ENCODE assay signal across 14 cellular contexts in the genomic region with DNA sequence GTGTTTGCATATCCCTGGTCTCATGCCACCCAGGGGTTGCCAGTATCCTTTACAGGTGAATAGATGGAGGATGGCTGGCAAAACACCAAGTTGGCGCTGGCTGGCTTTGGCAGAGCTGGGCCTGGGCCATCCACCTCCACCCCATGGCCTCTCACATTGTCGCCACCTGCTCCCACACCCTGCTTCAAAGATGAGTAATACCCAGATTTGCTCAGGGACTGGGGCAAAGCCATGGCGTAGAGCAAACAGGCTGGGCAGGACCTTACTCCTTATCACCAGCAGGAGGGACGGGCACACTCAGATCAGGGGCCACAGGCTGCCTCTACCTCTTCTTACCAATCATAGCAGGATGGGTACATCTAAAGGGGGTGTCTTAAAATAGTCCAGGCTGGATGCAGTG. TPM values are rescaled to one million over a fixed set of nuclear protein-coding genes. Genes with fewer than 3 reads are reported as not detected.
DNase-seq lines count a peak whose midpoint lies in the region; ATAC-seq and TF ChIP-seq lines count a peak whose summit lies in the region.
"Had no signal": no experiment of that assay in that cellular context is flagged by ENCODE, and none has a peak within 500 bp of the region (broad histone marks: within the 10 kb centered on the region; RNA-seq: fewer than 3 reads in every experiment).

No MANE protein-coding gene starts in this region.

- intact Hi-C loops in left lung (cut with DNase I) (no loop called here), upper lobe of right lung (cut with DNase I) (no loop called here)

- no peak overlapping the region for H3K4me3 ChIP-seq in left lung
- no peak overlapping the region for H3K4me3 ChIP-seq in upper lobe of right lung
- no peak overlapping the region for H3K4me3 ChIP-seq in neural progenitor cell
- H3K4me3 ChIP-seq: GM23248 had no signal

- no peak for TF ChIP-seq CTCF in left lung (IDR thresholded peaks at IDR 0.05)
- no peak for TF ChIP-seq CTCF in upper lobe of right lung (IDR thresholded peaks at IDR 0.05)
- TF ChIP-seq CTCF in neural progenitor cell (IDR thresholded peaks at IDR 0.05) = no peak

- H3K27me3 ChIP-seq in left lung (no peaks in the 10 kb centered on the region), upper lobe of right lung (no peaks in the 10 kb centered on the region), neural progenitor cell (no peaks in the 10 kb centered on the region)

- H3K9me3 ChIP-seq in left lung = no peaks in the 10 kb centered on the region
- H3K9me3 ChIP-seq in upper lobe of right lung = no peaks in the 10 kb centered on the region
- H3K9me3 ChIP-seq in neural progenitor cell (ENCODE audit: low read depth) = no peaks in the 10 kb centered on the region

- no peak overlapping the region for H3K4me2 ChIP-seq in neural progenitor cell

- H3F3A ChIP-seq in neural progenitor cell (ENCODE audit: low read depth) = no peaks in the 10 kb centered on the region

- peak; percentile 64 for ATAC-seq in activated naive CD8-positive, alpha-beta T cell treated with anti-CD3 and anti-CD28 coated beads, Interleukin-2, amount 50 U/mL, for 24 hours
- peak; percentile 30 for ATAC-seq in left lung
- peak; percentile 51 for ATAC-seq in upper lobe of right lung
- no peak for ATAC-seq in HG03196 (IDR thresholded peaks at IDR 0.05; ENCODE audit: unreplicated experiment)
- ATAC-seq: SK-N-SH treated with all-trans-retinoic acid at 6 μM for 48 hours had no signal

- H3K36me3 ChIP-seq in left lung (peaks cover 6 to 53% of the 10 kb centered on the region in 2 donors), upper lobe of right lung (peaks cover 38% of the 10 kb centered on the region), neural progenitor cell (no peaks in the 10 kb centered on the region)

- H3K4me1 ChIP-seq in left lung = no peaks in the 10 kb centered on the region
- peaks cover 4% of the 10 kb centered on the region for H3K4me1 ChIP-seq in upper lobe of right lung
- H3K4me1 ChIP-seq in neural progenitor cell = no peaks in the 10 kb centered on the region
- H3K4me1 ChIP-seq: parathyroid adenoma had no signal

- H3K27ac ChIP-seq in left lung = no peak overlapping the region
- no peak overlapping the region for H3K27ac ChIP-seq in upper lobe of right lung
- no peak overlapping the region for H3K27ac ChIP-seq in neural progenitor cell
- H3K27ac ChIP-seq: GM23248, parathyroid adenoma had no signal

- H3K27ac Mint-ChIP-seq in activated naive CD8-positive, alpha-beta T cell treated with anti-CD3 and anti-CD28 coated beads, Interleukin-2, amount 50 U/mL, for 24 hours = no peak overlapping the region
- no peak overlapping the region for H3K27ac Mint-ChIP-seq in activated naive CD8-positive, alpha-beta T cell treated with anti-CD3 and anti-CD28 coated beads for 36 hours
- no peak overlapping the region for H3K27ac Mint-ChIP-seq in neural progenitor cell

- H3K4me1 Mint-ChIP-seq in activated naive CD8-positive, alpha-beta T cell treated with anti-CD3 and anti-CD28 coated beads, Interleukin-2, amount 50 U/mL, for 24 hours = peaks cover 4% of the 10 kb centered on the region
- H3K4me1 Mint-ChIP-seq in activated naive CD8-positive, alpha-beta T cell treated with anti-CD3 and anti-CD28 coated beads for 36 hours = peaks cover 11% of the 10 kb centered on the region
- H3K4me1 Mint-ChIP-seq in neural progenitor cell = no peaks in the 10 kb centered on the region

- H3K9ac ChIP-seq in neural progenitor cell = no peak overlapping the region
- H3K9ac ChIP-seq: GM23248, parathyroid adenoma had no signal

- no peaks in the 10 kb centered on the region for H3K79me2 ChIP-seq in neural progenitor cell (ENCODE audit: low read depth)
- H3K79me2 ChIP-seq: parathyroid adenoma had no signal

- no peaks in the 10 kb centered on the region for H3K9me3 Mint-ChIP-seq in activated naive CD8-positive, alpha-beta T cell treated with anti-CD3 and anti-CD28 coated beads, Interleukin-2, amount 50 U/mL, for 24 hours
- no peaks in the 10 kb centered on the region for H3K9me3 Mint-ChIP-seq in activated naive CD8-positive, alpha-beta T cell treated with anti-CD3 and anti-CD28 coated beads for 36 hours
- H3K9me3 Mint-ChIP-seq in neural progenitor cell = no peaks in the 10 kb centered on the region

- no peak overlapping the region for H2AFZ ChIP-seq in neural progenitor cell (replicated peaks)
- H2AFZ ChIP-seq: GM23248, parathyroid adenoma had no signal

- H4K20me1 ChIP-seq in neural progenitor cell (ENCODE audit: low read depth) = peaks cover 4% of the 10 kb centered on the region

- no peaks in the 10 kb centered on the region for H3K27me3 Mint-ChIP-seq in activated naive CD8-positive, alpha-beta T cell treated with anti-CD3 and anti-CD28 coated beads, Interleukin-2, amount 50 U/mL, for 24 hours
- H3K27me3 Mint-ChIP-seq in activated naive CD8-positive, alpha-beta T cell treated with anti-CD3 and anti-CD28 coated beads for 36 hours = no peaks in the 10 kb centered on the region
- no peaks in the 10 kb centered on the region for H3K27me3 Mint-ChIP-seq in neural progenitor cell (ENCODE audit: insufficient read depth, low read depth)

- H3K36me3 Mint-ChIP-seq in activated naive CD8-positive, alpha-beta T cell treated with anti-CD3 and anti-CD28 coated beads, Interleukin-2, amount 50 U/mL, for 24 hours (ENCODE audit: low read depth) = peaks cover 23% of the 10 kb centered on the region
- peaks cover 26% of the 10 kb centered on the region for H3K36me3 Mint-ChIP-seq in activated naive CD8-positive, alpha-beta T cell treated with anti-CD3 and anti-CD28 coated beads for 36 hours
- peaks cover 24% of the 10 kb centered on the region for H3K36me3 Mint-ChIP-seq in neural progenitor cell

- H3K4me3 Mint-ChIP-seq in activated naive CD8-positive, alpha-beta T cell treated with anti-CD3 and anti-CD28 coated beads, Interleukin-2, amount 50 U/mL, for 24 hours = no peak overlapping the region
- no peak overlapping the region for H3K4me3 Mint-ChIP-seq in activated naive CD8-positive, alpha-beta T cell treated with anti-CD3 and anti-CD28 coated beads for 36 hours
- H3K4me3 Mint-ChIP-seq in neural progenitor cell = no peak overlapping the region

- no peak for DNase-seq in activated naive CD8-positive, alpha-beta T cell treated with anti-CD3 and anti-CD28 coated beads, Interleukin-2, amount 50 U/mL, for 24 hours
- no peak for DNase-seq in activated naive CD8-positive, alpha-beta T cell treated with anti-CD3 and anti-CD28 coated beads for 36 hours
- DNase-seq in RPMI7951 (ENCODE audit: low read depth) (peak; percentile 1), left lung (peak in 1 of 2 donors; percentile 52), upper lobe of right lung (peak; percentile 66), NCI-H1436 (lab: John Stamatoyannopoulos, UW) (no peak), neural progenitor cell (ENCODE audit: low spot score) (no peak)
- DNase-seq: activated CD8-positive, alpha-beta memory T cell treated with anti-CD3 and anti-CD28 coated beads, Interleukin-2, amount 50 U/mL, for 4 hours; cortex of kidney; GM23248; mesenchymal stem cell had no signal

RNA-seq across cellular contexts. Expression of a gene that starts 24.3 kb away (rescaled TPM):
- not detected for total RNA-seq in activated naive CD8-positive, alpha-beta T cell treated with anti-CD3 and anti-CD28 coated beads for 36 hours
- total RNA-seq in RPMI7951 (2014; rRNA removed; shearing (Covaris generic)) = not detected in 2 replicates
- total RNA-seq in left lung (10 to 100 TPM in 1 of 2 donors, 1 to 10 TPM in 1; 3.7 to 18.6 TPM), upper lobe of right lung (6.6 TPM), neural progenitor cell (ENCODE audit: low replicate concordance) (not detected in 2 replicates)
- total RNA-seq: GM23248 had no signal

RNA-seq across cellular contexts. Expression of a gene that starts 33.4 kb away (rescaled TPM):
- total RNA-seq in activated naive CD8-positive, alpha-beta T cell treated with anti-CD3 and anti-CD28 coated beads for 36 hours = 1 to 10 TPM in 1 of 2 experiments, not detected in 1; 1.2 TPM
- total RNA-seq in RPMI7951 (2014; rRNA removed; shearing (Covaris generic)) = 0.29 and 0.48 TPM in 2 replicates
- 1 to 10 TPM; 2.1 to 2.9 TPM for total RNA-seq in left lung
- total RNA-seq in upper lobe of right lung = 3.2 TPM
- total RNA-seq in neural progenitor cell (ENCODE audit: low replicate concordance) = 1.0 TPM in 1 of 2 replicates, not detected in the other

RNA-seq across cellular contexts. Expression of a gene that starts 37.0 kb away (rescaled TPM):
- total RNA-seq in activated naive CD8-positive, alpha-beta T cell treated with anti-CD3 and anti-CD28 coated beads for 36 hours = 10 to 100 TPM; 72.1 to 75.7 TPM
- 118 and 120 TPM in 2 replicates for total RNA-seq in RPMI7951 (2014; rRNA removed; shearing (Covaris generic))
- total RNA-seq in left lung (10 to 100 TPM; 74.3 to 76.2 TPM), upper lobe of right lung (79.4 TPM), neural progenitor cell (ENCODE audit: low replicate concordance) (72.0 and 91.8 TPM in 2 replicates)

RNA-seq across cellular contexts. Expression of a gene that starts 39.7 kb away (rescaled TPM):
- 10 to 100 TPM; 50.8 to 50.9 TPM for total RNA-seq in activated naive CD8-positive, alpha-beta T cell treated with anti-CD3 and anti-CD28 coated beads for 36 hours
- 23.8 and 25.4 TPM in 2 replicates for total RNA-seq in RPMI7951 (2014; rRNA removed; shearing (Covaris generic))
- total RNA-seq in left lung (10 to 100 TPM; 30.0 to 37.9 TPM), upper lobe of right lung (31.2 TPM), neural progenitor cell (ENCODE audit: low replicate concordance) (35.8 and 53.5 TPM in 2 replicates)

Comparison
In these comparisons a context has a peak if more than half of its experiments do, and no peak if none do; other contexts are left out.
1. DNase-seq: peak in RPMI7951 (single experiment) and upper lobe of right lung (single experiment); none in activated naive CD8-positive, alpha-beta T cell treated with anti-CD3 and anti-CD28 coated beads, Interleukin-2, amount 50 U/mL, for 24 hours (single experiment), activated naive CD8-positive, alpha-beta T cell treated with anti-CD3 and anti-CD28 coated beads for 36 hours (single experiment), NCI-H1436 (single experiment) and neural progenitor cell (single experiment).